14 cellular contexts compared by ENCODE assay signal in genomic region chr5:133870661-133871060, GRCh38.
DNase-seq lines count a peak whose midpoint lies in the region; ATAC-seq, FAIRE-seq and TF ChIP-seq lines count a peak whose summit lies in the region.
"Had no signal": no experiment of that assay in that cellular context is flagged by ENCODE, and none has a peak within 500 bp of the region (broad histone marks: within the 10 kb centered on the region; RNA-seq: fewer than 3 reads in every experiment).

No MANE protein-coding gene starts in this region.

- no peak overlapping the region for H3K56ac ChIP-seq in H1 (replicated peaks; ENCODE audit: insufficient read length, low read depth, low read length)

- peaks cover 40% of the 10 kb centered on the region for H3K4me1 Mint-ChIP-seq in activated CD4-positive, alpha-beta memory T cell treated with anti-CD3 and anti-CD28 coated beads for 36 hours (ENCODE audit: low read depth)

- no peak overlapping the region for H4K5ac ChIP-seq in H1 (ENCODE audit: insufficient read length, low read depth, low read length)

- TF ChIP-seq POLR2A in H1 (IDR thresholded peaks at IDR 0.05; ENCODE audit: control extremely low read depth in 1 of 2, low read depth in 2 of 2, low read length in 2 of 2) = no peak

- peaks cover 0 to 3% (median 0%) of the 10 kb centered on the region in 4 experiments; a peak in 3 of 7 replicates for H3K4me1 ChIP-seq in H1 (replicated peaks in 1 of 4; ENCODE audit: control insufficient read depth in 3 of 4, insufficient read depth in 4 of 4, low read length in 3 of 4)

- no peak overlapping the region for H3K27ac ChIP-seq in H1 (ENCODE audit: low read depth, low read length)
- H3K27ac ChIP-seq: coronary artery had no signal

- H3K27me3 ChIP-seq in H1 (replicated peaks in 1 of 4; ENCODE audit: control insufficient read depth in 3 of 4, extremely low read depth in 1 of 4, insufficient read depth in 3 of 4, low read length in 3 of 4) = no peaks in the 10 kb centered on the region

- H3K9ac ChIP-seq in H1 (replicated peaks in 1 of 4; ENCODE audit: extremely low read depth in 1 of 4, low read depth in 3 of 4, low read length in 3 of 4) = no peak overlapping the region

- H3K23ac ChIP-seq in H1 (ENCODE audit: insufficient read length) = no peak overlapping the region

- no peak overlapping the region for H4K8ac ChIP-seq in H1 (ENCODE audit: extremely low read depth, insufficient read depth, low read length)

- H3K27ac Mint-ChIP-seq in activated CD4-positive, alpha-beta memory T cell treated with anti-CD3 and anti-CD28 coated beads for 36 hours = no peak overlapping the region
- H3K27ac Mint-ChIP-seq: activated T-helper 17 cell treated with anti-CD3 and anti-CD28 coated beads, Interleukin-2, amount 50 U/mL, for 72 hours; progenitor cell of endocrine pancreas had no signal

- no peak overlapping the region for H2BK5ac ChIP-seq in H1 (ENCODE audit: low read depth, low read length)

- no peak overlapping the region for H3K14ac ChIP-seq in H1 (ENCODE audit: insufficient read length)

- TF ChIP-seq CTCF in H1 (IDR thresholded peaks at IDR 0.05; ENCODE audit: control extremely low read depth in 1 of 3, insufficient read depth in 1 of 3, low read depth in 1 of 3, low read length in 3 of 3) (no peak), retinal pigment epithelial cell (conservative IDR thresholded peaks at IDR 0.05; ENCODE audit: low read depth, low read length) (no peak)

- H3K4me3 Mint-ChIP-seq in activated CD4-positive, alpha-beta memory T cell treated with anti-CD3 and anti-CD28 coated beads for 36 hours = no peak overlapping the region
- H3K4me3 Mint-ChIP-seq: activated T-helper 17 cell treated with anti-CD3 and anti-CD28 coated beads, Interleukin-2, amount 50 U/mL, for 72 hours had no signal

- H3K23me2 ChIP-seq in H1 (ENCODE audit: low read depth, low read length) = no peaks in the 10 kb centered on the region

- H3K18ac ChIP-seq in H1 (ENCODE audit: extremely low read depth, low read length) = no peak overlapping the region

- FAIRE-seq in H1 (lab: Jason Lieb, UNC) = no peak

- H3K9me3 Mint-ChIP-seq in activated CD4-positive, alpha-beta memory T cell treated with anti-CD3 and anti-CD28 coated beads for 36 hours = peaks cover 6% of the 10 kb centered on the region
- H3K9me3 Mint-ChIP-seq: activated T-helper 17 cell treated with anti-CD3 and anti-CD28 coated beads, Interleukin-2, amount 50 U/mL, for 72 hours had no signal

- peak overlapping the region; percentile 5 for H3K4ac ChIP-seq in H1 (replicated peaks; ENCODE audit: insufficient read length, low read depth, low read length)

- H2BK15ac ChIP-seq in H1 (ENCODE audit: low read length) = no peak overlapping the region

- peaks cover 2% of the 10 kb centered on the region for H3K36me3 Mint-ChIP-seq in activated CD4-positive, alpha-beta memory T cell treated with anti-CD3 and anti-CD28 coated beads for 36 hours

- no peaks in the 10 kb centered on the region for H3K79me2 ChIP-seq in H1 (ENCODE audit: control insufficient read depth in 1 of 2, insufficient read depth in 2 of 2, low read length in 2 of 2)

- intact Hi-C loops in activated CD4-positive, alpha-beta memory T cell treated with anti-CD3 and anti-CD28 coated beads for 36 hours (cut with micrococcal nuclease) = loop anchor here (5.0 kb wide), 2 partner anchors 173 to 758 kb away; no protein-coding TSS in a partner anchor

- POLR2A ChIA-PET in H1 (lab: Charles Lee; ENCODE audit: partially characterized antibody) = no interaction called here
- POLR2A ChIA-PET in activated CD4-positive, alpha-beta memory T cell treated with anti-CD3 and anti-CD28 coated beads for 36 hours (lab: Charles Lee) = no interaction called here

- TF ChIP-seq RAD21 in H1 (IDR thresholded peaks at IDR 0.05 in 1 of 2, conservative IDR thresholded peaks at IDR 0.05 in 1 of 2; ENCODE audit: low read depth in 2 of 2, low read length in 2 of 2) = no peak

- CTCF ChIA-PET in H1 (lab: Charles Lee; ENCODE audit: partially characterized antibody) = interaction anchor here (0.6 to 10.7 kb wide), 29 partner anchors 11 to 447 kb away, joined by 3 to 150 read pairs (median 6); no protein-coding TSS in a partner anchor
- CTCF ChIA-PET in activated CD4-positive, alpha-beta memory T cell treated with anti-CD3 and anti-CD28 coated beads for 36 hours (lab: Charles Lee) = interaction anchor here (1.1 to 4.7 kb wide), 13 partner anchors 8 to 760 kb away, joined by 3 to 23 read pairs (median 8); no protein-coding TSS in a partner anchor

- DNase-seq in Daoy (ENCODE audit: low read depth) (peak; percentile 58), NCI-H446 treated with DMSO at 0.1 percent for 48 hours (lab: John Stamatoyannopoulos, UW) (peak; percentile 30), H1 (ENCODE audit: low read depth in 1 of 2, low spot score in 2 of 2) (no peak), retinal pigment epithelial cell (ENCODE audit: low read depth) (peak; percentile 84), NCI-H2107 (lab: John Stamatoyannopoulos, UW) (no peak)
- no peak for DNase-seq in activated CD4-positive, alpha-beta memory T cell treated with anti-CD3 and anti-CD28 coated beads for 36 hours
- DNase-seq: glutamatergic neuron; NCI-H1048; NCI-H748 treated with DMSO at 0.1 percent for 48 hours; stimulated activated CD4-positive, alpha-beta T cell treated with anti-CD3 and anti-CD28 coated beads, Interleukin-2, amount 100 ng/mL, for 48 hours had no signal

- no peaks in the 10 kb centered on the region for H4K20me1 ChIP-seq in H1 (replicated peaks in 1 of 2; ENCODE audit: control insufficient read depth in 1 of 2, insufficient read depth in 2 of 2, low read length in 2 of 2)

- H3K79me1 ChIP-seq in H1 (ENCODE audit: low read depth, low read length) = no peaks in the 10 kb centered on the region

- H2AK5ac ChIP-seq in H1 (ENCODE audit: low read depth, low read length) = no peak overlapping the region

- no peaks in the 10 kb centered on the region for H3K9me3 ChIP-seq in H1 (ENCODE audit: insufficient read depth in 2 of 2, low read depth in 1 of 2, low read length in 1 of 2)

- H3K4me3 ChIP-seq in H1 (ENCODE audit: extremely low read depth in 1 of 4, insufficient read depth in 2 of 4, low read depth in 3 of 4, low read length in 4 of 4) = no peak overlapping the region; a peak in 1 of 8 replicates
- no peak overlapping the region for H3K4me3 ChIP-seq in retinal pigment epithelial cell (ENCODE audit: low read length)
- H3K4me3 ChIP-seq: coronary artery had no signal

- no peaks in the 10 kb centered on the region for H3K36me3 ChIP-seq in H1 (ENCODE audit: control insufficient read depth in 2 of 4, insufficient read depth in 4 of 4, low read length in 3 of 4)

- H3K4me2 ChIP-seq in H1 (ENCODE audit: insufficient read depth in 1 of 2, low read depth in 2 of 2, low read length in 2 of 2) = no peak overlapping the region

- TF ChIP-seq EP300 in H1 (IDR thresholded peaks at IDR 0.05; ENCODE audit: borderline replicate concordance in 1 of 2, low read depth in 2 of 2, low read length in 2 of 2) = no peak

- H2AFZ ChIP-seq in H1 (ENCODE audit: low read length) = no peak overlapping the region

- H2BK12ac ChIP-seq in H1 (ENCODE audit: low read depth, low read length) = no peak overlapping the region

- ATAC-seq in GM21717 (IDR thresholded peaks at IDR 0.05; ENCODE audit: unreplicated experiment) = no peak
- ATAC-seq: activated T-helper 17 cell treated with anti-CD3 and anti-CD28 coated beads, Interleukin-2, amount 50 U/mL, for 72 hours had no signal

- H2BK120ac ChIP-seq in H1 (replicated peaks; ENCODE audit: low read depth, low read length) = no peak overlapping the region

- H2BK20ac ChIP-seq in H1 (ENCODE audit: low read length) = no peak overlapping the region

- H3K27me3 Mint-ChIP-seq in activated CD4-positive, alpha-beta memory T cell treated with anti-CD3 and anti-CD28 coated beads for 36 hours = peaks cover 6% of the 10 kb centered on the region
- H3K27me3 Mint-ChIP-seq: activated T-helper 17 cell treated with anti-CD3 and anti-CD28 coated beads, Interleukin-2, amount 50 U/mL, for 72 hours had no signal

- H4K91ac ChIP-seq in H1 (replicated peaks; ENCODE audit: insufficient read length, low read length) = no peak overlapping the region

TF ChIP-seq in H1, 55 proteins besides CTCF, POLR2A, EP300 and RAD21:
- TF ChIP-seq HDAC2 (IDR thresholded peaks at IDR 0.05; ENCODE audit: borderline replicate concordance in 1 of 2, low read depth in 2 of 2, low read length in 2 of 2) (no peak), RXRA (IDR thresholded peaks at IDR 0.05; ENCODE audit: insufficient read depth, low read depth, low read length) (no peak), ASH2L (IDR thresholded peaks at IDR 0.05; ENCODE audit: low read length) (no peak), KDM4A (IDR thresholded peaks at IDR 0.05; ENCODE audit: low read depth, low read length, severe bottlenecking) (no peak), YY1 (IDR thresholded peaks at IDR 0.05; ENCODE audit: low read depth, low read length) (no peak)

Comparison
In these comparisons a context has a peak if more than half of its experiments do, and no peak if none do; other contexts are left out.
1. DNase-seq: peak in Daoy (single experiment), NCI-H446 treated with DMSO at 0.1 percent for 48 hours (single experiment) and retinal pigment epithelial cell (single experiment); none in H1 (0 of 2), NCI-H2107 (single experiment) and activated CD4-positive, alpha-beta memory T cell treated with anti-CD3 and anti-CD28 coated beads for 36 hours (single experiment).